ENCODE assay signal across 25 cellular contexts in the genomic region with DNA sequence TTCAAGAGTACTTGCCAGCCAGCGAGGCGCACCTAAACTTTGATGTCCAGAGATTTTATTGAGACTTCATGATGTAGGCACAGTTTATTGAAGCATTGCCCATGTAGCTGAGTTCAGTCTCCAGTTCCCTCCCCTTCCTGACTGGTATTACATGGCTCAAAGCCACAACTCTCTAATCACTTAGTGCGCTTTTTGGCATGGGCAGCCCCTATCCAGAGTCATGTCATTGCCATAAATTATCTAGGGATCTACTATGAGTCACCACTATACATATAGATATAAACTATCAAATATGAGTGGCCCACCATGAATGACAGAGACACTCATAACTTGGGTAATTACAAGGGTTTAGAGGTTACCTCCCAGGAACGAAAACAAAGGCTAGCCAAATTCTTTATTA. TPM values are rescaled to one million over a fixed set of nuclear protein-coding genes. Genes with fewer than 3 reads are reported as not detected.
DNase-seq lines count a peak whose midpoint lies in the region; ATAC-seq, FAIRE-seq and TF ChIP-seq lines count a peak whose summit lies in the region.
"Had no signal": no experiment of that assay in that cellular context is flagged by ENCODE, and none has a peak within 500 bp of the region (broad histone marks: within the 10 kb centered on the region; RNA-seq: fewer than 3 reads in every experiment).

No MANE protein-coding gene starts in this region.

- H3K27me3 ChIP-seq in CD8-positive, alpha-beta T cell (ENCODE audit: insufficient read depth, low read length), result no peaks in the 10 kb centered on the region
- no peaks in the 10 kb centered on the region for H3K27me3 ChIP-seq in duodenal mucosa (ENCODE audit: control insufficient read depth in 1 of 2, insufficient read depth in 2 of 2, low read length in 2 of 2)
- no peaks in the 10 kb centered on the region for H3K27me3 ChIP-seq in naive thymus-derived CD4-positive, alpha-beta T cell (ENCODE audit: control insufficient read depth in 2 of 2, insufficient read depth in 2 of 2, low read length in 2 of 2)
- H3K27me3 ChIP-seq: BE2C, SJSA1 had no signal

- H3K4me1 Mint-ChIP-seq in CD8-positive, alpha-beta T cell (ENCODE audit: low read depth), result peaks cover 4% of the 10 kb centered on the region
- H3K4me1 Mint-ChIP-seq in naive thymus-derived CD4-positive, alpha-beta T cell, result peaks cover 0 to 6% (median under 1%) of the 10 kb centered on the region in 7 donors
- no peaks in the 10 kb centered on the region for H3K4me1 Mint-ChIP-seq in activated CD4-positive, alpha-beta memory T cell treated with anti-CD3 and anti-CD28 coated beads, Interleukin-2, amount 10 ng/mL, durations not matched to agents 7 days and 5 days
- H3K4me1 Mint-ChIP-seq: CD14-positive monocyte had no signal

- H3K4me3 Mint-ChIP-seq in CD8-positive, alpha-beta T cell, result no peak overlapping the region
- no peak overlapping the region for H3K4me3 Mint-ChIP-seq in naive thymus-derived CD4-positive, alpha-beta T cell
- no peak overlapping the region for H3K4me3 Mint-ChIP-seq in activated CD4-positive, alpha-beta memory T cell treated with anti-CD3 and anti-CD28 coated beads, Interleukin-2, amount 10 ng/mL, durations not matched to agents 7 days and 5 days
- H3K4me3 Mint-ChIP-seq: CD14-positive monocyte had no signal

- H3K4me2 ChIP-seq in A549, result no peak overlapping the region
- H3K4me2 ChIP-seq: PC-9 had no signal

- TF ChIP-seq EP300 in A549 (IDR thresholded peaks at IDR 0.05), result no peak

- TF ChIP-seq POLR2A in A549 (IDR thresholded peaks at IDR 0.05; ENCODE audit: low read length), result no peak

- ATAC-seq in A549 (no peak), esophagus mucosa (no peak), HG02642 (IDR thresholded peaks at IDR 0.05; ENCODE audit: poor library complexity, unreplicated experiment) (no peak)
- ATAC-seq in CD8-positive, alpha-beta T cell, result no peak
- ATAC-seq in naive thymus-derived CD4-positive, alpha-beta T cell, result no peak

- POLR2A ChIA-PET in A549 (lab: Yijun Ruan, JAX), result interaction anchor here (1.7 kb wide), 1 partner anchor 12 kb away, joined by 3 read pairs; the partner anchor contains the start of gene ZNF615
- POLR2A ChIA-PET in CD8-positive, alpha-beta T cell (lab: Charles Lee), result interaction anchor here (0.7 kb wide), 1 partner anchor 148 kb away, joined by 3 read pairs; no protein-coding TSS in a partner anchor
- POLR2A ChIA-PET in naive thymus-derived CD4-positive, alpha-beta T cell (lab: Charles Lee), result interaction anchor here (0.6 to 0.7 kb wide), 2 partner anchors 10 to 212 kb away, joined by 3 read pairs; no protein-coding TSS in a partner anchor
- POLR2A ChIA-PET in activated CD4-positive, alpha-beta memory T cell treated with anti-CD3 and anti-CD28 coated beads, Interleukin-2, amount 10 ng/mL, durations not matched to agents 7 days and 5 days (lab: Charles Lee), result interaction anchor here (1.2 to 1.3 kb wide), 2 partner anchors 8 to 12 kb away, joined by 3 to 4 read pairs; partner anchors contain the start of genes ZNF614 and ZNF615

- TF ChIP-seq CTCF in A549 (IDR thresholded peaks at IDR 0.05), result no peak
- no peak for TF ChIP-seq CTCF in CD8-positive, alpha-beta T cell (IDR thresholded peaks at IDR 0.05)

- WGBS in A549 (ENCODE audit: missing lambda C conversion rate), result 91% methylated on average over 4 of the region's 4 CpGs

- no peak for FAIRE-seq in A549 (lab: Jason Lieb, UNC)
- FAIRE-seq: D721Med, GM18507, HTR-8/SVneo had no signal

- intact Hi-C loops in CD8-positive, alpha-beta T cell (cut with DNase I, micrococcal nuclease), result no loop called here
- intact Hi-C loops in naive thymus-derived CD4-positive, alpha-beta T cell (cut with micrococcal nuclease), result no loop called here

- H3K9me3 Mint-ChIP-seq in CD8-positive, alpha-beta T cell, result peaks cover 71% of the 10 kb centered on the region
- H3K9me3 Mint-ChIP-seq in naive thymus-derived CD4-positive, alpha-beta T cell, result peaks cover 9 to 98% (median 82%) of the 10 kb centered on the region in 11 donors
- H3K9me3 Mint-ChIP-seq in activated CD4-positive, alpha-beta memory T cell treated with anti-CD3 and anti-CD28 coated beads, Interleukin-2, amount 10 ng/mL, durations not matched to agents 7 days and 5 days, result peaks cover 75% of the 10 kb centered on the region

- H3K4me1 ChIP-seq in A549, result no peaks in the 10 kb centered on the region
- H3K4me1 ChIP-seq in CD8-positive, alpha-beta T cell (ENCODE audit: insufficient read depth, low read length), result no peaks in the 10 kb centered on the region
- H3K4me1 ChIP-seq in duodenal mucosa (ENCODE audit: control insufficient read depth in 1 of 2, insufficient read depth in 2 of 2, low read length in 2 of 2), result no peaks in the 10 kb centered on the region
- no peaks in the 10 kb centered on the region for H3K4me1 ChIP-seq in naive thymus-derived CD4-positive, alpha-beta T cell (ENCODE audit: control insufficient read depth in 2 of 2, insufficient read depth in 2 of 2, low read length in 2 of 2)
- H3K4me1 ChIP-seq: BE2C, SJSA1 had no signal

- H3K27me3 Mint-ChIP-seq in CD8-positive, alpha-beta T cell (ENCODE audit: low read depth), result no peaks in the 10 kb centered on the region
- H3K27me3 Mint-ChIP-seq in naive thymus-derived CD4-positive, alpha-beta T cell, result no peaks in the 10 kb centered on the region
- no peaks in the 10 kb centered on the region for H3K27me3 Mint-ChIP-seq in activated CD4-positive, alpha-beta memory T cell treated with anti-CD3 and anti-CD28 coated beads, Interleukin-2, amount 10 ng/mL, durations not matched to agents 7 days and 5 days

- peaks cover 92% of the 10 kb centered on the region for H3K9me3 ChIP-seq in A549
- H3K9me3 ChIP-seq in CD8-positive, alpha-beta T cell (ENCODE audit: low read length), result peaks cover 64% of the 10 kb centered on the region
- H3K9me3 ChIP-seq in duodenal mucosa (ENCODE audit: control insufficient read depth in 1 of 2, low read length in 2 of 2), result peaks cover 64 to 82% of the 10 kb centered on the region in 2 donors
- peaks cover 15 to 82% (median 61%) of the 10 kb centered on the region in 3 experiments for H3K9me3 ChIP-seq in naive thymus-derived CD4-positive, alpha-beta T cell (ENCODE audit: control insufficient read depth in 2 of 3, low read length in 3 of 3)
- H3K9me3 ChIP-seq: BE2C had no signal

- no peak for TF ChIP-seq RAD21 in A549 (conservative IDR thresholded peaks at IDR 0.05 in 1 of 2, IDR thresholded peaks at IDR 0.05 in 1 of 2)

- H3K27ac ChIP-seq in A549 (no peak overlapping the region), duodenal mucosa (ENCODE audit: low read depth, low read length) (no peak overlapping the region)
- H3K27ac ChIP-seq in CD8-positive, alpha-beta T cell (ENCODE audit: low read depth, low read length), result no peak overlapping the region
- H3K27ac ChIP-seq in naive thymus-derived CD4-positive, alpha-beta T cell (ENCODE audit: low read depth, low read length), result no peak overlapping the region
- H3K27ac ChIP-seq: GM23248, PC-9, SJSA1 had no signal

- H3K36me3 Mint-ChIP-seq in CD8-positive, alpha-beta T cell, result peaks cover 96% of the 10 kb centered on the region
- H3K36me3 Mint-ChIP-seq in naive thymus-derived CD4-positive, alpha-beta T cell, result peaks cover 56 to 97% (median 94%) of the 10 kb centered on the region in 5 donors
- peaks cover 95% of the 10 kb centered on the region for H3K36me3 Mint-ChIP-seq in activated CD4-positive, alpha-beta memory T cell treated with anti-CD3 and anti-CD28 coated beads, Interleukin-2, amount 10 ng/mL, durations not matched to agents 7 days and 5 days (ENCODE audit: low read depth)

- no peak overlapping the region for H3K27ac Mint-ChIP-seq in CD8-positive, alpha-beta T cell
- H3K27ac Mint-ChIP-seq in naive thymus-derived CD4-positive, alpha-beta T cell, result no peak overlapping the region
- no peak overlapping the region for H3K27ac Mint-ChIP-seq in activated CD4-positive, alpha-beta memory T cell treated with anti-CD3 and anti-CD28 coated beads, Interleukin-2, amount 10 ng/mL, durations not matched to agents 7 days and 5 days
- H3K27ac Mint-ChIP-seq: CD14-positive monocyte had no signal

- H3K4me3 ChIP-seq in A549 (no peak overlapping the region), duodenal mucosa (ENCODE audit: low read depth in 1 of 2, low read length in 2 of 2) (peak overlapping the region; percentile 18 to 28)
- peak overlapping the region; percentile 17 for H3K4me3 ChIP-seq in CD8-positive, alpha-beta T cell (ENCODE audit: low read depth, low read length)
- H3K4me3 ChIP-seq in naive thymus-derived CD4-positive, alpha-beta T cell (ENCODE audit: low read length), result peak overlapping the region; percentile 19
- H3K4me3 ChIP-seq: GM23248, PC-9, SJSA1 had no signal

- H3K9ac ChIP-seq in duodenal mucosa (ENCODE audit: low read depth in 1 of 2, low read length in 2 of 2), result no peak overlapping the region
- H3K9ac ChIP-seq: GM23248 had no signal

- CTCF ChIA-PET in A549 (lab: Yijun Ruan, JAX), result interaction anchor here (0.6 to 0.7 kb wide), 2 partner anchors 17 to 98 kb away, joined by 4 read pairs; no protein-coding TSS in a partner anchor
- CTCF ChIA-PET in CD8-positive, alpha-beta T cell (lab: Charles Lee), result interaction anchor here (0.6 kb wide), 1 partner anchor 63 kb away, joined by 3 read pairs; no protein-coding TSS in a partner anchor
- CTCF ChIA-PET in naive thymus-derived CD4-positive, alpha-beta T cell (lab: Charles Lee), result no interaction called here
- CTCF ChIA-PET in activated CD4-positive, alpha-beta memory T cell treated with anti-CD3 and anti-CD28 coated beads, Interleukin-2, amount 10 ng/mL, durations not matched to agents 7 days and 5 days (lab: Charles Lee), result no interaction called here

- peaks cover 72% of the 10 kb centered on the region for H3K36me3 ChIP-seq in CD8-positive, alpha-beta T cell (ENCODE audit: insufficient read depth, low read length)
- H3K36me3 ChIP-seq in duodenal mucosa (ENCODE audit: control insufficient read depth in 1 of 2, insufficient read depth in 2 of 2, low read length in 2 of 2), result peaks cover 71 to 93% of the 10 kb centered on the region in 2 donors
- peaks cover 46 to 95% (median 56%) of the 10 kb centered on the region in 3 experiments for H3K36me3 ChIP-seq in naive thymus-derived CD4-positive, alpha-beta T cell (ENCODE audit: control insufficient read depth in 2 of 3, insufficient read depth in 3 of 3, low read length in 3 of 3)

- no peak for DNase-seq in A549 (ENCODE audit: low read depth in 1 of 2, low spot score in 1 of 2)
- no peak for DNase-seq in CD8-positive, alpha-beta T cell
- DNase-seq in naive thymus-derived CD4-positive, alpha-beta T cell, result no peak
- no peak for DNase-seq in activated CD4-positive, alpha-beta memory T cell treated with anti-CD3 and anti-CD28 coated beads, Interleukin-2, amount 10 ng/mL, durations not matched to agents 7 days and 5 days
- DNase-seq: BE2C; GM23248; H7; KG1; MM.1S; NCI-H2029; NCI-H446; NCI-H526; NCI-H82; NK-92 treated with Interleukin-12 subunit alpha and Interleukin-12 subunit beta, amount 100 ng/mL, for 24 hours; PC-9; Right ventricle myocardium superior; RPMI8226 had no signal

RNA-seq across cellular contexts. Expression of gene ZNF614, which starts 7.7 kb away (rescaled TPM):
- polyA plus RNA-seq in A549 (2011; rRNA removed) (10.0 TPM in 2 replicates), A549 (2017; fragmentation: RNase III; extraction: RNeasy Plus Mini Kit Qiagen cat#74134 plus additional on column Dnase treatment) (3.6 to 3.7 TPM (median 3.7 TPM) in 3 replicates)
- polyA plus RNA-seq in A549 (2012; cell fraction: cytosol; rRNA removed), result 2.2 and 2.4 TPM in 2 replicates
- polyA plus RNA-seq in A549 (2012; cell fraction: nucleus; rRNA removed), result 1.2 and 2.2 TPM in 2 replicates
- 5.1 and 6.0 TPM in 2 replicates for polyA minus RNA-seq in A549 (2011; rRNA and poly(A)+ RNA removed)
- total RNA-seq in CD8-positive, alpha-beta T cell, result 10 to 100 TPM; 10.6 to 11.4 TPM
- 10 to 100 TPM in 3 of 5 experiments, 1 to 10 TPM in 2; 5.0 to 14.1 (median 11.1) TPM for total RNA-seq in naive thymus-derived CD4-positive, alpha-beta T cell
- polyA plus RNA-seq in naive thymus-derived CD4-positive, alpha-beta T cell, result 1 to 10 TPM; 5.6 to 7.0 TPM
- total RNA-seq in esophagus mucosa, result 3.6 TPM
- 1 to 10 TPM; 8.0 to 8.2 TPM for total RNA-seq in activated CD4-positive, alpha-beta memory T cell treated with anti-CD3 and anti-CD28 coated beads, Interleukin-2, amount 10 ng/mL, durations not matched to agents 7 days and 5 days

RNA-seq across cellular contexts. Expression of gene ZNF615, which starts 12.5 kb away (rescaled TPM):
- polyA plus RNA-seq in A549 (2011; rRNA removed) (9.4 and 9.9 TPM in 2 replicates), A549 (2017; fragmentation: RNase III; extraction: RNeasy Plus Mini Kit Qiagen cat#74134 plus additional on column Dnase treatment) (6.2 to 7.5 TPM (median 6.5 TPM) in 3 replicates)
- 2.2 and 2.9 TPM in 2 replicates for polyA plus RNA-seq in A549 (2012; cell fraction: cytosol; rRNA removed)
- 1.2 and 1.8 TPM in 2 replicates for polyA plus RNA-seq in A549 (2012; cell fraction: nucleus; rRNA removed)
- 13.5 and 17.6 TPM in 2 replicates for polyA minus RNA-seq in A549 (2011; rRNA and poly(A)+ RNA removed)
- total RNA-seq in CD8-positive, alpha-beta T cell, result 10 to 100 TPM; 14.7 to 17.2 TPM
- 10 to 100 TPM in 3 of 5 experiments, 1 to 10 TPM in 2; 8.7 to 20.9 (median 11.0) TPM for total RNA-seq in naive thymus-derived CD4-positive, alpha-beta T cell
- 10 to 100 TPM; 11.5 to 12.1 TPM for polyA plus RNA-seq in naive thymus-derived CD4-positive, alpha-beta T cell
- 5.2 TPM for total RNA-seq in esophagus mucosa
- 10 to 100 TPM; 11.4 to 12.1 TPM for total RNA-seq in activated CD4-positive, alpha-beta memory T cell treated with anti-CD3 and anti-CD28 coated beads, Interleukin-2, amount 10 ng/mL, durations not matched to agents 7 days and 5 days

RNA-seq across cellular contexts. Expression of gene ZNF432, which starts 28.1 kb away (rescaled TPM):
- polyA plus RNA-seq in A549 (2011; rRNA removed) (2.6 and 3.8 TPM in 2 replicates), A549 (2017; fragmentation: RNase III; extraction: RNeasy Plus Mini Kit Qiagen cat#74134 plus additional on column Dnase treatment) (2.0 to 3.3 TPM (median 2.4 TPM) in 3 replicates)
- polyA plus RNA-seq in A549 (2012; cell fraction: cytosol; rRNA removed), result 0.50 and 0.73 TPM in 2 replicates
- polyA plus RNA-seq in A549 (2012; cell fraction: nucleus; rRNA removed), result 1.5 and 3.2 TPM in 2 replicates
- 4.8 and 5.2 TPM in 2 replicates for polyA minus RNA-seq in A549 (2011; rRNA and poly(A)+ RNA removed)
- total RNA-seq in CD8-positive, alpha-beta T cell, result 10 to 100 TPM; 16.0 to 18.4 TPM
- 10 to 100 TPM; 13.2 to 25.0 (median 18.1) TPM for total RNA-seq in naive thymus-derived CD4-positive, alpha-beta T cell
- 1 to 10 TPM; 3.0 to 7.9 TPM for polyA plus RNA-seq in naive thymus-derived CD4-positive, alpha-beta T cell
- 5.9 TPM for total RNA-seq in esophagus mucosa
- total RNA-seq in activated CD4-positive, alpha-beta memory T cell treated with anti-CD3 and anti-CD28 coated beads, Interleukin-2, amount 10 ng/mL, durations not matched to agents 7 days and 5 days, result 10 to 100 TPM; 12.8 to 13.6 TPM

RNA-seq across cellular contexts. Expression of gene ZNF350, which starts 33.9 kb away (rescaled TPM):
- polyA plus RNA-seq in A549 (2011; rRNA removed) (8.4 and 10.1 TPM in 2 replicates), A549 (2017; fragmentation: RNase III; extraction: RNeasy Plus Mini Kit Qiagen cat#74134 plus additional on column Dnase treatment) (5.8 to 8.2 TPM (median 6.0 TPM) in 3 replicates)
- 2.5 and 2.7 TPM in 2 replicates for polyA plus RNA-seq in A549 (2012; cell fraction: cytosol; rRNA removed)
- 2.0 and 2.4 TPM in 2 replicates for polyA plus RNA-seq in A549 (2012; cell fraction: nucleus; rRNA removed)
- polyA minus RNA-seq in A549 (2011; rRNA and poly(A)+ RNA removed), result 7.3 and 7.6 TPM in 2 replicates
- total RNA-seq in CD8-positive, alpha-beta T cell, result 10 to 100 TPM; 48.1 to 50.8 TPM
- 10 to 100 TPM; 18.1 to 43.7 (median 36.0) TPM for total RNA-seq in naive thymus-derived CD4-positive, alpha-beta T cell
- 10 to 100 TPM; 19.9 to 26.8 TPM for polyA plus RNA-seq in naive thymus-derived CD4-positive, alpha-beta T cell
- 5.7 TPM for total RNA-seq in esophagus mucosa
- total RNA-seq in activated CD4-positive, alpha-beta memory T cell treated with anti-CD3 and anti-CD28 coated beads, Interleukin-2, amount 10 ng/mL, durations not matched to agents 7 days and 5 days, result 10 to 100 TPM; 14.0 to 15.9 TPM

Comparison
In these comparisons a context has a peak if more than half of its experiments do, and no peak if none do; other contexts are left out.
1. CTCF ChIA-PET loops: an anchor here in A549 (0.6 to 0.7 kb wide) and CD8-positive, alpha-beta T cell (0.6 kb wide); none called in naive thymus-derived CD4-positive, alpha-beta T cell and activated CD4-positive, alpha-beta memory T cell treated with anti-CD3 and anti-CD28 coated beads, Interleukin-2, amount 10 ng/mL, durations not matched to agents 7 days and 5 days.